Comparison of ENCODE assay signal across 8 cellular contexts in the genomic region with DNA sequence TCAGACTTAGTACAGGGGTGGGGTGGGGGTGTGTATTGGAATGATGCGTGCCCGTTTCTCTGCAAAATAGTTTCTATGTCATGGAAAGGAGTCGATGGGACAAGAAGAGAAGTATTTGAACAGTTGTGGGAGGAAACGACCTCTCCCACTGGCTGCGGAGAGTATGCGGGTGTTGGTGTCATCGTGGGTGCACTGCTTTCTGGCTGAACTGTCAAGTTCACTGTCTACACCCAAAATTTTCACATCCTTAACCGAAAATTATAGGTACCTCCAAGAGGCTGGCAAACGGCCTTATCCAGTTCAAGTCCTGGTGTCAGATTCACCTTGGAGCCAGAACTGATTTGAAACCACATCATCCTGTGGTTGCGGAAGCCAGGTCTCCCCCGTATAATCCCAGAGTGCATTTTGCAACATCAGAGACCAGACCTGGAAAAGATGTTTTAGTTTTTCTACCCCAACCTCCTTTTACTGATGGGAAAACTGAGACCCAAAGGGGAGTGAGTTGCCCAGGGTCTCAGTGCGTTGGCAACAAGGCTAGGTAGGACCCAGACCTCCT. TPM values are rescaled to one million over a fixed set of nuclear protein-coding genes. Genes with fewer than 3 reads are reported as not detected.
DNase-seq lines count a peak whose midpoint lies in the region; ATAC-seq lines count a peak whose summit lies in the region.

No MANE protein-coding gene starts in this region.

- H3K27me3 Mint-ChIP-seq in activated naive CD8-positive, alpha-beta T cell = peaks cover 2% of the 10 kb centered on the region

- peaks cover 7% of the 10 kb centered on the region for H3K36me3 Mint-ChIP-seq in activated naive CD8-positive, alpha-beta T cell

- H3K9me3 Mint-ChIP-seq in activated naive CD8-positive, alpha-beta T cell (ENCODE audit: low read depth) = no peaks in the 10 kb centered on the region

- H3K9me3 ChIP-seq in thymus (ENCODE audit: control insufficient read depth) = no peaks in the 10 kb centered on the region

- DNase-seq in left colon (no peak), DMS53 treated with DMSO at 0.1 percent for 48 hours (lab: John Stamatoyannopoulos, UW; ENCODE audit: unreplicated experiment) (no peak)
- DNase-seq in effector CD4-positive, alpha-beta T cell = no peak
- DNase-seq in activated CD8-positive, alpha-beta memory T cell treated with anti-CD3 and anti-CD28 coated beads, Interleukin-2, amount 50 U/mL, for 4 hours = no peak

- H3K79me2 ChIP-seq in ACC112 (ENCODE audit: control insufficient read depth, insufficient read depth, low read length, unreplicated experiment) = peaks cover 32% of the 10 kb centered on the region

- H3K4me1 ChIP-seq in ACC112 (ENCODE audit: control insufficient read depth, insufficient read depth, low read length, unreplicated experiment) (peaks cover 16% of the 10 kb centered on the region), thymus (ENCODE audit: control insufficient read depth, insufficient read depth, low read length) (peaks cover 7% of the 10 kb centered on the region)

- peak overlapping the region; percentile 99 for H3K4me3 Mint-ChIP-seq in activated naive CD8-positive, alpha-beta T cell

- H3K36me3 ChIP-seq in ACC112 (ENCODE audit: insufficient read depth, low read length) (peaks cover 12% of the 10 kb centered on the region; the same call in 1 of the 2 replicates), thymus (ENCODE audit: control insufficient read depth, insufficient read depth) (peaks cover 21% of the 10 kb centered on the region)

- H3K4me1 Mint-ChIP-seq in activated naive CD8-positive, alpha-beta T cell (ENCODE audit: low read depth) = peaks cover 31% of the 10 kb centered on the region

- H3K27ac ChIP-seq in ACC112 (ENCODE audit: low read depth, low read length) (peak overlapping the region; percentile 29; the same call in 1 of the 2 replicates), thymus (ENCODE audit: low read depth) (peak overlapping the region; percentile 88)

- peak overlapping the region; percentile 7 for H2AFZ ChIP-seq in ACC112 (ENCODE audit: low read length, unreplicated experiment)

- ATAC-seq in HG02870 (IDR thresholded peaks at IDR 0.05; ENCODE audit: unreplicated experiment) (peak; percentile 0), left colon (peak; percentile 4)

- H3K4me3 ChIP-seq in ACC112 (ENCODE audit: low read depth, low read length) (peak overlapping the region; percentile 81), thymus (ENCODE audit: low read length) (peak overlapping the region; percentile 88)

- peak overlapping the region; percentile 99 for H3K27ac Mint-ChIP-seq in activated naive CD8-positive, alpha-beta T cell

- peaks cover 10% of the 10 kb centered on the region; the same call in 1 of the 2 replicates for H3K27me3 ChIP-seq in ACC112 (ENCODE audit: insufficient read depth, low read length)
- H3K27me3 ChIP-seq in thymus (ENCODE audit: control insufficient read depth, insufficient read depth) = no peaks in the 10 kb centered on the region

- intact Hi-C loops in left colon (cut with DNase I, micrococcal nuclease) = no loop called here

- 31% methylated on average over 12 of the region's 12 CpGs for WGBS in thymus

RNA-seq across cellular contexts. Expression of a gene that starts 0.5 kb away (rescaled TPM):
- total RNA-seq in left colon = 10 to 100 TPM; 56.5 to 67.8 TPM
- 48.8 TPM for polyA plus RNA-seq in thymus

RNA-seq across cellular contexts. Expression of a gene that starts 2.0 kb away (rescaled TPM):
- not detected for total RNA-seq in left colon
- 0.02 TPM for polyA plus RNA-seq in thymus

RNA-seq across cellular contexts. Expression of a gene that starts 11.4 kb away (rescaled TPM):
- total RNA-seq in left colon = 100 to 1,000 TPM; 135 to 191 TPM
- 237 TPM for polyA plus RNA-seq in thymus

RNA-seq across cellular contexts. Expression of a gene that starts 44.8 kb away (rescaled TPM):
- total RNA-seq in left colon = not detected
- 2.5 TPM for polyA plus RNA-seq in thymus

RNA-seq across cellular contexts. Expression of a gene that starts 54.3 kb away (rescaled TPM):
- under 1 TPM in 1 of 2 donors, not detected in 1; 0.22 TPM for total RNA-seq in left colon
- 14.6 TPM for polyA plus RNA-seq in thymus
